Comparison of ENCODE assay signal across 8 cellular contexts in genomic region chr16:38941-39892, GRCh38. TPM values are rescaled to one million over a fixed set of nuclear protein-coding genes. Genes with fewer than 3 reads are reported as not detected.
DNase-seq lines count a peak whose midpoint lies in the region; ATAC-seq, FAIRE-seq and TF ChIP-seq lines count a peak whose summit lies in the region.

No MANE protein-coding gene starts in this region.

- BruUV-seq in GM12878 (replicated peaks; lab: Mats Ljungman, UMichigan): no TSS peak

- in situ Hi-C loops in GM12878 (cut with MboI): no loop called here

- RAD21 ChIA-PET in GM12878 (lab: Charles Lee; ENCODE audit: unreplicated experiment): interaction anchor here (0.6 to 3.2 kb wide), 6 partner anchors 10 to 58 kb away, joined by 3 to 22 read pairs (median 4); partner anchors contain the start of genes POLR3K and SNRNP25

- no peak overlapping the region for H2AFZ ChIP-seq in GM12878 (ENCODE audit: control insufficient read depth, low read depth, low read length)

- TF ChIP-seq RAD21 in GM12878 (IDR thresholded peaks at IDR 0.05; ENCODE audit: insufficient read depth, low read depth, low read length): no peak

- WGBS in GM12878 (ENCODE audit: insufficient coverage, insufficient replicate concordance, low lambda C conversion rate, missing lambda C conversion rate): 14% methylated on average over 11 of the region's 13 CpGs

- DNase-seq in Peyer's patch: peak; percentile 59 to 93 (median 90)
- peak; percentile 79 for DNase-seq in GM12878 (ENCODE audit: low read depth, low spot score)
- peak; percentile 15 to 32 for DNase-seq in stimulated activated CD8-positive, alpha-beta memory T cell treated with anti-CD3 and anti-CD28 coated beads, Interleukin-15, amount 100 ng/mL, for 4 hours (ENCODE audit: low read depth in 2 of 2)
- DNase-seq in GDM1 (lab: John Stamatoyannopoulos, UW): no peak
- DNase-seq in cortex of kidney (lab: John Stamatoyannopoulos, UW): no peak
- no peak for DNase-seq in D721Med (ENCODE audit: insufficient read length, low spot score)

- H3K4me3 ChIP-seq in Peyer's patch: no peak overlapping the region
- H3K4me3 ChIP-seq in GM12878: no peak overlapping the region

- no peaks in the 10 kb centered on the region for H3K27me3 ChIP-seq in Peyer's patch
- no peaks in the 10 kb centered on the region for H3K27me3 ChIP-seq in GM12878 (replicated peaks in 1 of 2; ENCODE audit: control insufficient read depth in 2 of 2, insufficient read depth in 2 of 2, low read length in 1 of 2)

- intact Hi-C loops in GM12878 (cut with micrococcal nuclease; ENCODE audit: unreplicated experiment): no loop called here

- H3K79me2 ChIP-seq in GM12878 (ENCODE audit: control insufficient read depth, insufficient read depth, low read length): no peaks in the 10 kb centered on the region

- TF ChIP-seq POLR2A in Peyer's patch (IDR thresholded peaks at IDR 0.05): no peak
- peak; percentile 82 for TF ChIP-seq POLR2A in GM12878 (IDR thresholded peaks at IDR 0.05; ENCODE audit: low read depth, low read length)

- SMC1A ChIA-PET in GM12878 (lab: Charles Lee; ENCODE audit: uncharacterized antibody, unreplicated experiment): interaction anchor here (1.1 to 2.7 kb wide), 3 partner anchors 14 to 38 kb away, joined by 3 to 10 read pairs (median 8); partner anchors contain the start of genes MPG, POLR3K and SNRNP25

- peak; percentile 86 for FAIRE-seq in GM12878 (lab: Jason Lieb, UNC)
- no peak for FAIRE-seq in D721Med (lab: Jason Lieb, UNC)

- ATAC-seq in GM19023 (IDR thresholded peaks at IDR 0.05; ENCODE audit: unreplicated experiment): peak; percentile 80
- peak; percentile 73 for ATAC-seq in HG03045 (IDR thresholded peaks at IDR 0.05; ENCODE audit: unreplicated experiment)
- peak; percentile 91 for ATAC-seq in GM12878

- CTCF ChIA-PET in GM12878 (lab: Yijun Ruan, JAX): interaction anchor here (0.6 to 3.4 kb wide), 9 partner anchors 11 to 487 kb away, joined by 3 to 19 read pairs (median 4); partner anchors contain the start of genes POLR3K and SNRNP25

- no peaks in the 10 kb centered on the region for H4K20me1 ChIP-seq in GM12878 (ENCODE audit: control insufficient read depth, insufficient read depth)

- TF ChIP-seq EP300 in GM12878 (IDR thresholded peaks at IDR 0.05; ENCODE audit: borderline replicate concordance in 1 of 2, control insufficient read depth in 1 of 2, low read depth in 2 of 2, low read length in 2 of 2): peak; percentile 35 to 76; a peak in 3 of 4 replicates

- TF ChIP-seq CTCF in Peyer's patch (IDR thresholded peaks at IDR 0.05) (no peak), GM12878 (IDR thresholded peaks at IDR 0.05 in 2 of 3, conservative IDR thresholded peaks at IDR 0.05 in 1 of 3; ENCODE audit: control insufficient read depth in 2 of 3, extremely low read depth in 1 of 3, insufficient read depth in 1 of 3, low read depth in 3 of 3, low read length in 3 of 3) (no peak), D721Med (IDR thresholded peaks at IDR 0.05; ENCODE audit: insufficient read depth, missing control alignments) (no peak)

- POLR2A ChIA-PET in GM12878 (lab: Charles Lee): interaction anchor here (0.5 to 2.4 kb wide), 5 partner anchors 14 to 298 kb away, joined by 3 to 18 read pairs (median 4); partner anchors contain the start of genes POLR3K and SNRNP25

- H3K27ac ChIP-seq in Peyer's patch: peak overlapping the region in 3 of 4 donors; percentile 18 to 87 (median 85)
- peak overlapping the region; percentile 75 for H3K27ac ChIP-seq in GM12878 (ENCODE audit: control insufficient read depth, insufficient read depth)

- H3K9me3 ChIP-seq in Peyer's patch (no peaks in the 10 kb centered on the region), GM12878 (replicated peaks; ENCODE audit: control insufficient read depth, insufficient read depth, low read length) (no peaks in the 10 kb centered on the region)

- peak overlapping the region; percentile 13; the same call in 1 of the 2 replicates for H3K9ac ChIP-seq in GM12878 (ENCODE audit: control insufficient read depth, insufficient read depth, low read length)

- no peaks in the 10 kb centered on the region for H3K36me3 ChIP-seq in Peyer's patch
- H3K36me3 ChIP-seq in GM12878 (ENCODE audit: control insufficient read depth in 2 of 2, insufficient read depth in 2 of 2, low read length in 1 of 2): peaks cover 3 to 13% of the 10 kb centered on the region in 2 experiments; a peak in 3 of 4 replicates

- H3K4me2 ChIP-seq in GM12878 (ENCODE audit: control insufficient read depth, insufficient read depth): peak overlapping the region; percentile 28; the same call in 1 of the 2 replicates

- H3K4me1 ChIP-seq in Peyer's patch (peaks cover 0 to 30% (median 11%) of the 10 kb centered on the region in 4 donors), GM12878 (ENCODE audit: control insufficient read depth, insufficient read depth, low read length) (peaks cover 34% of the 10 kb centered on the region)

RNA-seq across cellular contexts. Expression of gene POLR3K, which starts 14.2 kb away (rescaled TPM):
- total RNA-seq in Peyer's patch (1 to 10 TPM; 2.5 to 6.3 (median 3.3) TPM), GM12878 (2014; rRNA removed) (25.0 and 25.6 TPM in 2 replicates), GM12878 (2014; rRNA removed; fragmentation: Illumina TruSeq; extraction: Trizol) (23.8 and 25.3 TPM in 2 replicates), GM12878 (2021) (56.0 and 58.3 TPM in 2 replicates)
- total RNA-seq in GM12878 (2013; cell fraction: nucleolus; rRNA removed): 38.3 and 42.5 TPM in 2 replicates
- polyA plus RNA-seq in GM12878 (2011; ENCODE audit: low read depth): 25.6 TPM
- polyA plus RNA-seq in GM12878 (2011; rRNA removed) (54.9 and 65.8 TPM in 2 replicates), GM12878 (2014; fragmentation: Illumina TruSeq; extraction: Trizol) (23.1 and 39.1 TPM in 2 replicates), GM12878 (2014; fragmentation: Nextera tagmentation; extraction: Ambion mirVana) (100 to 1,000 TPM; 195 to 222 TPM), GM12878 (2014; rRNA removed) (60.0 and 62.2 TPM in 2 replicates), GM12878 (2016; fragmentation: Nextera tagmentation; extraction: Ambion mirVana) (100 to 1,000 TPM; 106 to 115 TPM)
- polyA plus RNA-seq in GM12878 (2011; cell fraction: cytosol; rRNA removed): 105 and 107 TPM in 2 replicates
- 52.4 and 59.9 TPM in 2 replicates for polyA plus RNA-seq in GM12878 (2011; cell fraction: nucleus; rRNA removed)
- polyA plus RNA-seq in GM12878 (2012): 35.4 and 38.1 TPM in 2 replicates
- 66.7 and 70.0 TPM in 2 replicates for polyA minus RNA-seq in GM12878 (2011; rRNA and poly(A)+ RNA removed)
- 20.0 and 22.8 TPM in 2 replicates for polyA minus RNA-seq in GM12878 (2011; cell fraction: cytosol; rRNA and poly(A)+ RNA removed)
- polyA minus RNA-seq in GM12878 (2011; cell fraction: nucleus; rRNA and poly(A)+ RNA removed): 14.5 and 26.7 TPM in 2 replicates

RNA-seq across cellular contexts. Expression of gene SNRNP25, which starts 14.4 kb away (rescaled TPM):
- total RNA-seq in Peyer's patch (10 to 100 TPM in 3 of 4 donors, 1 to 10 TPM in 1; 8.7 to 17.6 (median 14.4) TPM), GM12878 (2014; rRNA removed) (68.5 and 79.9 TPM in 2 replicates), GM12878 (2014; rRNA removed; fragmentation: Illumina TruSeq; extraction: Trizol) (58.6 and 58.9 TPM in 2 replicates), GM12878 (2021) (69.8 and 72.6 TPM in 2 replicates)
- total RNA-seq in GM12878 (2013; cell fraction: nucleolus; rRNA removed): 19.0 and 21.4 TPM in 2 replicates
- polyA plus RNA-seq in GM12878 (2011; ENCODE audit: low read depth): 95.4 TPM
- polyA plus RNA-seq in GM12878 (2011; rRNA removed) (39.9 and 56.9 TPM in 2 replicates), GM12878 (2014; fragmentation: Illumina TruSeq; extraction: Trizol) (40.2 and 65.9 TPM in 2 replicates), GM12878 (2014; fragmentation: Nextera tagmentation; extraction: Ambion mirVana) (10 to 100 TPM; 40.9 to 59.8 TPM), GM12878 (2014; rRNA removed) (84.2 and 90.2 TPM in 2 replicates), GM12878 (2016; fragmentation: Nextera tagmentation; extraction: Ambion mirVana) (100 to 1,000 TPM; 122 to 138 TPM)
- polyA plus RNA-seq in GM12878 (2011; cell fraction: cytosol; rRNA removed): 67.5 and 80.5 TPM in 2 replicates
- polyA plus RNA-seq in GM12878 (2011; cell fraction: nucleus; rRNA removed): 38.6 and 41.4 TPM in 2 replicates
- polyA plus RNA-seq in GM12878 (2012): 52.2 and 67.8 TPM in 2 replicates
- polyA minus RNA-seq in GM12878 (2011; rRNA and poly(A)+ RNA removed): 20.5 and 23.6 TPM in 2 replicates
- 7.4 and 10.0 TPM in 2 replicates for polyA minus RNA-seq in GM12878 (2011; cell fraction: cytosol; rRNA and poly(A)+ RNA removed)
- 7.1 and 12.8 TPM in 2 replicates for polyA minus RNA-seq in GM12878 (2011; cell fraction: nucleus; rRNA and poly(A)+ RNA removed)

RNA-seq across cellular contexts. Expression of gene RHBDF1, which starts 33.2 kb away (rescaled TPM):
- 10 to 100 TPM; 19.4 to 58.6 (median 41.1) TPM for total RNA-seq in Peyer's patch
- 0.42 and 0.88 TPM in 2 replicates for total RNA-seq in GM12878 (2013; cell fraction: nucleolus; rRNA removed)
- 0.54 and 0.85 TPM in 2 replicates for total RNA-seq in GM12878 (2014; rRNA removed)
- 0.14 and 0.36 TPM in 2 replicates for total RNA-seq in GM12878 (2014; rRNA removed; fragmentation: Illumina TruSeq; extraction: Trizol)
- 0.72 and 0.93 TPM in 2 replicates for total RNA-seq in GM12878 (2021)
- polyA plus RNA-seq in GM12878 (2011; ENCODE audit: low read depth): 1.5 TPM
- 0.04 TPM in 1 of 2 replicates, not detected in the other for polyA plus RNA-seq in GM12878 (2011; rRNA removed)
- polyA plus RNA-seq in GM12878 (2011; cell fraction: cytosol; rRNA removed): 0.03 and 0.12 TPM in 2 replicates
- 1.3 and 1.4 TPM in 2 replicates for polyA plus RNA-seq in GM12878 (2011; cell fraction: nucleus; rRNA removed)
- polyA plus RNA-seq in GM12878 (2012): 1.6 and 2.0 TPM in 2 replicates
- polyA plus RNA-seq in GM12878 (2014; fragmentation: Illumina TruSeq; extraction: Trizol): 0.40 TPM in 1 of 2 replicates, not detected in the other
- under 1 TPM in 1 of 2 experiments, not detected in 1; 0.09 TPM for polyA plus RNA-seq in GM12878 (2014; fragmentation: Nextera tagmentation; extraction: Ambion mirVana)
- polyA plus RNA-seq in GM12878 (2014; rRNA removed): 0.19 and 0.42 TPM in 2 replicates
- polyA plus RNA-seq in GM12878 (2016; fragmentation: Nextera tagmentation; extraction: Ambion mirVana): not detected
- not detected in 2 replicates for polyA minus RNA-seq in GM12878 (2011; rRNA and poly(A)+ RNA removed)
- 0.62 TPM in 1 of 2 replicates, not detected in the other for polyA minus RNA-seq in GM12878 (2011; cell fraction: cytosol; rRNA and poly(A)+ RNA removed)
- 0.12 and 0.77 TPM in 2 replicates for polyA minus RNA-seq in GM12878 (2011; cell fraction: nucleus; rRNA and poly(A)+ RNA removed)

RNA-seq across cellular contexts. Expression of gene MPG, which starts 38.8 kb away (rescaled TPM):
- total RNA-seq in Peyer's patch (10 to 100 TPM; 21.5 to 63.4 (median 44.7) TPM), GM12878 (2014; rRNA removed) (147 and 193 TPM in 2 replicates), GM12878 (2014; rRNA removed; fragmentation: Illumina TruSeq; extraction: Trizol) (25.7 and 37.3 TPM in 2 replicates), GM12878 (2021) (70.8 and 74.1 TPM in 2 replicates)
- total RNA-seq in GM12878 (2013; cell fraction: nucleolus; rRNA removed): 24.9 and 26.3 TPM in 2 replicates
- polyA plus RNA-seq in GM12878 (2011; ENCODE audit: low read depth): 24.2 TPM
- polyA plus RNA-seq in GM12878 (2011; rRNA removed) (13.5 and 35.9 TPM in 2 replicates), GM12878 (2014; fragmentation: Illumina TruSeq; extraction: Trizol) (1.2 and 14.8 TPM in 2 replicates), GM12878 (2014; fragmentation: Nextera tagmentation; extraction: Ambion mirVana) (1 to 10 TPM in 1 of 2 experiments, under 1 TPM in 1; 0.32 to 4.8 TPM), GM12878 (2014; rRNA removed) (162 and 200 TPM in 2 replicates), GM12878 (2016; fragmentation: Nextera tagmentation; extraction: Ambion mirVana) (10 to 100 TPM; 75.5 to 80.8 TPM)
- polyA plus RNA-seq in GM12878 (2011; cell fraction: cytosol; rRNA removed): 92.3 and 129 TPM in 2 replicates
- polyA plus RNA-seq in GM12878 (2011; cell fraction: nucleus; rRNA removed): 71.2 and 77.3 TPM in 2 replicates
- polyA plus RNA-seq in GM12878 (2012): 51.3 and 64.2 TPM in 2 replicates
- polyA minus RNA-seq in GM12878 (2011; rRNA and poly(A)+ RNA removed): 9.1 and 38.3 TPM in 2 replicates
- 25.2 and 28.2 TPM in 2 replicates for polyA minus RNA-seq in GM12878 (2011; cell fraction: cytosol; rRNA and poly(A)+ RNA removed)
- 15.6 and 18.5 TPM in 2 replicates for polyA minus RNA-seq in GM12878 (2011; cell fraction: nucleus; rRNA and poly(A)+ RNA removed)

Comparison
In these comparisons a context has a peak if more than half of its experiments do, and no peak if none do; other contexts are left out.
1. DNase-seq: peak in Peyer's patch (3 of 3), GM12878 (single experiment) and stimulated activated CD8-positive, alpha-beta memory T cell treated with anti-CD3 and anti-CD28 coated beads, Interleukin-15, amount 100 ng/mL, for 4 hours (2 of 2); none in GDM1 (single experiment), cortex of kidney (single experiment) and D721Med (single experiment).
2. RNA of gene RHBDF1, which starts 33.2 kb away (total RNA-seq): 19.4 to 58.6 TPM in Peyer's patch; 0.14 to 0.93 TPM in GM12878; every median in the first group is over 10 times any median in the second.
3. Peak in every context shown above with its lines, with median percentiles within 50 percentile points of each other: ATAC-seq.